Comparison of ENCODE assay signal across 1 cellular context in the genomic region with DNA sequence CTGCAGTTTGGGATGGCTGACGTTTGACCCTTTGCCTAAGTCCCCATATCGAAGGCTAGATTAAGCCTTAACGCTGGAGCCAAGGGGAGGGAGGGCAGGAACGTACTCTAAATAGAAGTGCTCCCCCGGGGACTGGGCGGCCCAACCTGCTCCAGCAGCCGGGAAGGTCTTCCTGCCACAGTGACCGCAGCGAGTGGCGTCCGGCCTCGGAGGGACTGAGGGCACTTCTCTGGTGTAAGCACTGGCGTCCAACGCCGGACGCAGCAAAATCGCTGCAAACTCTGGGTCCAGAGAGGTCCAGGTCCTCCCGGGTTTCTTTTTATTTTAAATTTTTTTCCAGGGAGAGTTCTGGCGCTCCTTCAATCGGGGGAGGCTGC.
TF ChIP-seq lines count a peak whose summit lies in the region.

No MANE protein-coding gene starts in this region.

TF ChIP-seq in A549, 52 proteins besides CTCF, POLR2A, EP300 and RAD21 (continued from another document):
- TF ChIP-seq ELK1 (IDR thresholded peaks at IDR 0.05; ENCODE audit: low read depth, low read length) (no peak), MYC (IDR thresholded peaks at IDR 0.05; ENCODE audit: borderline replicate concordance, low read length) (no peak), REST (IDR thresholded peaks at IDR 0.05) (no peak), ZFP36 (IDR thresholded peaks at IDR 0.05; ENCODE audit: borderline replicate concordance, partially characterized antibody) (no peak)
